13 cellular contexts compared by ENCODE assay signal in the genomic region with DNA sequence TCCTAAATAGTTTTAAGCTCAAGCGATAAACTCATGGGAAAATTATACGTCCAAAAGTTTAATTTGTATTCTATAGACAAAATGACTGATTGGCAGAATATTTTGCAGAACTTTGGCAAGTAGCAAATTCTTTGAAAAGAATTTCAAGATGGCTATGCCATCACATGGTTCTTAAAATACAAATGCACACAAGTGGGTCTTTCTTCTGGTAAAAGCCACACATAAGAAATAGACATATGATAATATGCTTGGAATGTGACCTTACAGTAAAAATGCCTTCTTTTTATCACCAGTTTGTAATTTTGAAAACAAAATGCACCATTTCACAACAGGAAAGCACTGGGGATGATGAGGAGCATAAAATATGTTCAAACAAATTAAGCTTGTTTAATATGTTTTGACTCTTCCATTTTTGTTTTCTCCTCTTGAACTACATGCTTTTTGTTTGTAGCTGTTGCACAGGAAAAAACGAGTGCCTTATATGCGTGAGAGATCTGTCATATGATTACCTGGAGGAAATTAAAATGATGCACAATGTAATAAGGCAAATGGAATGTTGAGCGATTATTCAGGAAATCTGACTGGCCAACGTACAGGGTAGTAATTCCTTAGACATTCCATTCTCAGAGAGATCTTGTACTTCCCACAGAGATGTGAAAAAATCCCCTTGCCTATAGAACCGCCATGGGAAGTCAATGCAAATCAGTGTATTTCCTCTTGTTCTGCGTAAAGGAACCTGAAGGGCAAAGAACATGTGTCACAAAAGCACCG.
DNase-seq lines count a peak whose midpoint lies in the region; ATAC-seq, FAIRE-seq and TF ChIP-seq lines count a peak whose summit lies in the region.
"Had no signal": no experiment of that assay in that cellular context is flagged by ENCODE, and none has a peak within 500 bp of the region (broad histone marks: within the 10 kb centered on the region; RNA-seq: fewer than 3 reads in every experiment).

No MANE protein-coding gene starts in this region.

- H3K27ac Mint-ChIP-seq in HFFc6 = peak overlapping the region; percentile 93
- no peak overlapping the region for H3K27ac Mint-ChIP-seq in CD8-positive, alpha-beta memory T cell

- no peak overlapping the region for H3K4me3 ChIP-seq in CD8-positive, alpha-beta memory T cell (ENCODE audit: low read length)
- no peak overlapping the region for H3K4me3 ChIP-seq in HepG2 (replicated peaks in 1 of 3; ENCODE audit: insufficient read depth in 1 of 3, low read depth in 2 of 3, low read length in 3 of 3)
- H3K4me3 ChIP-seq in colonic mucosa = no peak overlapping the region
- H3K4me3 ChIP-seq: smooth muscle cell had no signal

- in situ Hi-C loops in HepG2 (cut with HindIII; ENCODE audit: extremely low pct_ligation_motif_present, low pct_unique_long_range_greater_than_20kb) = no loop called here

- no peak overlapping the region for H3K4me2 ChIP-seq in HepG2 (ENCODE audit: low read depth, low read length)
- H3K4me2 ChIP-seq: smooth muscle cell had no signal

- no peak for TF ChIP-seq EP300 in HepG2 (IDR thresholded peaks at IDR 0.05; ENCODE audit: low read depth in 2 of 2, low read length in 2 of 2)
- TF ChIP-seq EP300 in HepG2 (CRISPR knock-in tag; IDR thresholded peaks at IDR 0.05; ENCODE audit: borderline replicate concordance) = no peak

- H3K36me3 ChIP-seq in CD8-positive, alpha-beta memory T cell (ENCODE audit: insufficient read depth, low read length) = no peaks in the 10 kb centered on the region
- H3K36me3 ChIP-seq in HepG2 (replicated peaks in 1 of 2; ENCODE audit: control insufficient read depth in 1 of 2, insufficient read depth in 2 of 2, low read length in 2 of 2) (no peaks in the 10 kb centered on the region), colonic mucosa (no peaks in the 10 kb centered on the region)

- peaks cover 17% of the 10 kb centered on the region for H3K36me3 Mint-ChIP-seq in HFFc6 (ENCODE audit: low read depth)
- no peaks in the 10 kb centered on the region for H3K36me3 Mint-ChIP-seq in CD8-positive, alpha-beta memory T cell

- no peak for FAIRE-seq in HepG2 (lab: Jason Lieb, UNC)
- FAIRE-seq: TTC549 had no signal

- CTCF ChIA-PET in CD8-positive, alpha-beta memory T cell (lab: Charles Lee) = no interaction called here
- CTCF ChIA-PET in HepG2 (lab: Yijun Ruan, JAX; ENCODE audit: low intra/inter-chr PET ratio, low total read pairs) = no interaction called here

- TF ChIP-seq CTCF in HFFc6 (IDR thresholded peaks at IDR 0.05) (no peak), HepG2 (CRISPR knock-in tag; IDR thresholded peaks at IDR 0.05) (no peak), colonic mucosa (IDR thresholded peaks at IDR 0.05) (no peak)

- H3K27me3 Mint-ChIP-seq in HFFc6 (ENCODE audit: insufficient read depth) = no peaks in the 10 kb centered on the region
- H3K27me3 Mint-ChIP-seq in CD8-positive, alpha-beta memory T cell = no peaks in the 10 kb centered on the region

- H3K4me1 ChIP-seq in CD8-positive, alpha-beta memory T cell (ENCODE audit: insufficient read depth, low read length) = no peaks in the 10 kb centered on the region
- H3K4me1 ChIP-seq in HepG2 (ENCODE audit: insufficient read depth, low read length) = no peaks in the 10 kb centered on the region
- H3K4me1 ChIP-seq in colonic mucosa = no peaks in the 10 kb centered on the region

- no peak overlapping the region for H3K27ac ChIP-seq in CD8-positive, alpha-beta memory T cell (ENCODE audit: low read depth, low read length)
- H3K27ac ChIP-seq in HepG2 (ENCODE audit: extremely low read length, insufficient read depth, low read length) = no peak overlapping the region
- no peak overlapping the region for H3K27ac ChIP-seq in colonic mucosa

- H4K20me1 ChIP-seq in HepG2 (ENCODE audit: insufficient read depth, low read length) = no peaks in the 10 kb centered on the region

- no peak for TF ChIP-seq RAD21 in HepG2 (CRISPR knock-in tag; IDR thresholded peaks at IDR 0.05)

- peaks cover 12% of the 10 kb centered on the region for H3K9me3 Mint-ChIP-seq in HFFc6
- peaks cover 0 to 29% (median 5%) of the 10 kb centered on the region in 5 donors for H3K9me3 Mint-ChIP-seq in CD8-positive, alpha-beta memory T cell

- ATAC-seq in HepG2 = no peak
- ATAC-seq: HCT116 had no signal

- POLR2A ChIA-PET in CD8-positive, alpha-beta memory T cell (lab: Charles Lee) = no interaction called here
- POLR2A ChIA-PET in HepG2 (lab: Yijun Ruan, JAX) = no interaction called here

- DNase-seq in A172 (ENCODE audit: low spot score) (peak; percentile 97), HFFc6 (peak; percentile 95), SW 1271 (lab: John Stamatoyannopoulos, UW) (peak; percentile 83 to 98), foreskin melanocyte (peak; percentile 95), HepG2 (ENCODE audit: low spot score) (no peak), colonic mucosa (no peak)
- DNase-seq in CD8-positive, alpha-beta memory T cell = no peak
- DNase-seq in activated CD4-positive, alpha-beta T cell treated with anti-CD3 and anti-CD28 coated beads, Interleukin-2, amount 50 U/mL, for 1 hour = no peak
- DNase-seq: activated T-cell treated with anti-CD3 and anti-CD28 coated beads, Interleukin-2, amount 50 U/mL, for 1 hour; cerebellar nuclear complex had no signal

- BruUV-seq in HepG2 (replicated peaks; lab: Mats Ljungman, UMichigan) = no TSS peak

- no peaks in the 10 kb centered on the region for H3K27me3 ChIP-seq in CD8-positive, alpha-beta memory T cell (ENCODE audit: insufficient read depth, low read length, poor library complexity, severe bottlenecking)
- H3K27me3 ChIP-seq in HepG2 (ENCODE audit: control insufficient read depth in 1 of 2, insufficient read depth in 2 of 2, low read length in 2 of 2) = no peaks in the 10 kb centered on the region
- no peaks in the 10 kb centered on the region for H3K27me3 ChIP-seq in colonic mucosa

- peak overlapping the region; percentile 76 for H3K4me3 Mint-ChIP-seq in HFFc6
- H3K4me3 Mint-ChIP-seq in CD8-positive, alpha-beta memory T cell = no peak overlapping the region

- intact Hi-C loops in HepG2 (cut with micrococcal nuclease; ENCODE audit: unreplicated experiment) = no loop called here
- intact Hi-C loops in colonic mucosa (cut with DNase I) = no loop called here

- WGBS in HepG2 (ENCODE audit: low lambda C conversion rate) = 10% methylated on average over 9 of the region's 9 CpGs

- H3K9ac ChIP-seq in HepG2 (ENCODE audit: insufficient read depth, low read depth, low read length) (no peak overlapping the region), colonic mucosa (ENCODE audit: low read depth in 2 of 2, low read length in 2 of 2) (no peak overlapping the region)

- H3K9me3 ChIP-seq in CD8-positive, alpha-beta memory T cell (ENCODE audit: low read length) = no peaks in the 10 kb centered on the region
- H3K9me3 ChIP-seq in HepG2 (ENCODE audit: low read length) (peaks cover 22% of the 10 kb centered on the region), colonic mucosa (no peaks in the 10 kb centered on the region)

- peaks cover 74% of the 10 kb centered on the region for H3K4me1 Mint-ChIP-seq in HFFc6 (ENCODE audit: low read depth)
- H3K4me1 Mint-ChIP-seq in CD8-positive, alpha-beta memory T cell = no peaks in the 10 kb centered on the region

- no peaks in the 10 kb centered on the region for H3K79me2 ChIP-seq in HepG2 (ENCODE audit: insufficient read depth, low read length)

- no peak overlapping the region for H2AFZ ChIP-seq in HepG2 (ENCODE audit: low read length)

- TF ChIP-seq POLR2A in HepG2 (IDR thresholded peaks at IDR 0.05; ENCODE audit: insufficient read depth in 1 of 2, low read depth in 2 of 2, low read length in 2 of 2) = no peak

TF ChIP-seq in HepG2, 621 proteins besides CTCF, POLR2A, EP300 and RAD21:
- TF ChIP-seq POGZ (CRISPR knock-in tag; IDR thresholded peaks at IDR 0.05) = no peak
- no peak for TF ChIP-seq NFE2L2 (IDR thresholded peaks at IDR 0.05; ENCODE audit: low read length)
- no peak for TF ChIP-seq ZNF883 (CRISPR knock-in tag; IDR thresholded peaks at IDR 0.05; ENCODE audit: not compliant biosample characterization)
- no peak for TF ChIP-seq MBD4 (IDR thresholded peaks at IDR 0.05; ENCODE audit: borderline replicate concordance, low read length)
- no peak for TF ChIP-seq ZNF570 (CRISPR knock-in tag; IDR thresholded peaks at IDR 0.05; ENCODE audit: borderline replicate concordance)
- TF ChIP-seq KDM4B (CRISPR knock-in tag; IDR thresholded peaks at IDR 0.05) = no peak

Comparison
In these comparisons a context has a peak if more than half of its experiments do, and no peak if none do; other contexts are left out.
1. DNase-seq: peak in A172 (single experiment), HFFc6 (single experiment), SW 1271 (2 of 2) and foreskin melanocyte (single experiment); none in CD8-positive, alpha-beta memory T cell (0 of 5), HepG2 (single experiment), colonic mucosa (single experiment) and activated CD4-positive, alpha-beta T cell treated with anti-CD3 and anti-CD28 coated beads, Interleukin-2, amount 50 U/mL, for 1 hour (single experiment).